23 cellular contexts compared by ENCODE assay signal in the genomic region with DNA sequence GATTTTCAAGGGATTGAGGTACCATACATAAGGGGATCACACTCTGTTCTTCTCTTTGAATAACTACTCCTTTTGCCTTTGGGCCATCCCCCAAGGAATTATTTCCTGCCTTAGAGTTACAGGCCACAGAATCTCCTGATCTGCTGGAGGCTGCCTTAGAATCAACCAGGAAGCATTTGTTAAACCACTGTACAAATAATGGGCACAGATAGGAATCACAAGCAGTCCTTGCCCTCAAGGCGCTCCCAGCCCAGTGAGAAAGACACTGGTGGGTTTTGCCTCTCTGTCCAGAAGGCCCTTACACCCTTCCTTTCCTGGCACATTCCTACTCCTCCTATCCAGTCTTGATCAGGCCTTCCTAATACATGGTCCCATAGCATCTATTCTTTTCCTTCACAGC. TPM values are rescaled to one million over a fixed set of nuclear protein-coding genes. Genes with fewer than 3 reads are reported as not detected.
DNase-seq lines count a peak whose midpoint lies in the region; ATAC-seq, FAIRE-seq and TF ChIP-seq lines count a peak whose summit lies in the region.
"Had no signal": no experiment of that assay in that cellular context is flagged by ENCODE, and none has a peak within 500 bp of the region (broad histone marks: within the 10 kb centered on the region; RNA-seq: fewer than 3 reads in every experiment).

No MANE protein-coding gene starts in this region.

- ATAC-seq in A549 (peak in 1 of 2 experiments; percentile 65; a peak in 3 of 6 replicates), Panc1 (peak; percentile 64; the same call in 1 of the 2 replicates), lower lobe of right lung (no peak)
- ATAC-seq: CD8-positive, alpha-beta T cell; GM23338; HepG2 had no signal

- CTCF ChIA-PET in A549 (lab: Yijun Ruan, JAX) (no interaction called here), Panc1 (lab: Charles Lee) (no interaction called here)

- peaks cover 13% of the 10 kb centered on the region for H3K36me3 Mint-ChIP-seq in mesothelial cell of epicardium

- H3K27ac Mint-ChIP-seq in mesothelial cell of epicardium: peak overlapping the region; percentile 11
- H3K27ac Mint-ChIP-seq: CD8-positive, alpha-beta T cell; GM23338; IgD-negative memory B cell had no signal

- H3K4me3 ChIP-seq in A549: no peak overlapping the region
- H3K4me3 ChIP-seq in Panc1 (ENCODE audit: low read depth in 2 of 2, low read length in 2 of 2): no peak overlapping the region
- H3K4me3 ChIP-seq in lower lobe of right lung: no peak overlapping the region
- no peak overlapping the region for H3K4me3 ChIP-seq in BE2C (ENCODE audit: low read depth, low read length)
- H3K4me3 ChIP-seq: BLaER1, GM23338 had no signal

- H3K4me1 ChIP-seq in A549 (peaks cover 13% of the 10 kb centered on the region), Panc1 (ENCODE audit: control insufficient read depth, insufficient read depth, low read length) (peaks cover 23% of the 10 kb centered on the region), lower lobe of right lung (peaks cover 13% of the 10 kb centered on the region), BE2C (no peaks in the 10 kb centered on the region)

- DNase-seq in A549 (ENCODE audit: low read depth in 1 of 2, low spot score in 1 of 2) (peak in 1 of 2 experiments; percentile 22), EL (peak; percentile 8), Panc1 (ENCODE audit: low read depth, low spot score) (no peak), mesothelial cell of epicardium (ENCODE audit: low spot score in 2 of 2, unreplicated experiment in 2 of 2) (no peak), HK-2 (ENCODE audit: unreplicated experiment) (no peak), lower lobe of right lung (no peak), HT-29 (ENCODE audit: low spot score) (no peak), BE2C (no peak)
- DNase-seq: AML-193; Calu3; CD8-positive, alpha-beta T cell; DMS79 treated with DMSO at 0.1 percent for 48 hours; HCEC 1CT; KBM-7 had no signal

- intact Hi-C loops in Panc1 (cut with micrococcal nuclease; ENCODE audit: unreplicated experiment): no loop called here
- intact Hi-C loops in lower lobe of right lung (cut with DNase I): no loop called here

- H3K9me3 ChIP-seq in A549 (no peaks in the 10 kb centered on the region), Panc1 (ENCODE audit: control insufficient read depth, insufficient read depth, low read depth, low read length) (no peaks in the 10 kb centered on the region), lower lobe of right lung (no peaks in the 10 kb centered on the region), BE2C (no peaks in the 10 kb centered on the region)

- no peak overlapping the region for H3K4me3 Mint-ChIP-seq in mesothelial cell of epicardium
- H3K4me3 Mint-ChIP-seq: CD8-positive, alpha-beta T cell; GM23338; IgD-negative memory B cell had no signal

- 84% methylated on average over 1 of the region's 1 CpG for WGBS in A549 (ENCODE audit: missing lambda C conversion rate)

- FAIRE-seq in A549 (lab: Jason Lieb, UNC): no peak
- FAIRE-seq: A204.1, G401.6, GM12891, GM19239, H54, HepG2 had no signal

- TF ChIP-seq EP300 in A549 (IDR thresholded peaks at IDR 0.05): no peak

- in situ Hi-C loops in Panc1 (cut with HindIII; ENCODE audit: low pct_unique_long_range_greater_than_20kb, low sequenced_read_pairs): no loop called here

- H3K36me3 ChIP-seq in Panc1 (ENCODE audit: control insufficient read depth, insufficient read depth, low read length) (no peaks in the 10 kb centered on the region), lower lobe of right lung (no peaks in the 10 kb centered on the region), BE2C (no peaks in the 10 kb centered on the region)

- no peak for TF ChIP-seq RAD21 in A549 (conservative IDR thresholded peaks at IDR 0.05 in 1 of 2, IDR thresholded peaks at IDR 0.05 in 1 of 2)

- H3K27ac ChIP-seq in A549 (0 out of 6 replicates have a peak overlapping the region, but pooled peaks of 1 of the 2 experiments have one; percentile 8), Panc1 (ENCODE audit: low read length) (no peak overlapping the region; the same call in 1 of the 2 replicates), lower lobe of right lung (no peak overlapping the region)
- H3K27ac ChIP-seq: BLaER1 had no signal

- TF ChIP-seq POLR2A in A549 (IDR thresholded peaks at IDR 0.05; ENCODE audit: low read length): no peak

- POLR2A ChIA-PET in A549 (lab: Yijun Ruan, JAX): no interaction called here
- POLR2A ChIA-PET in Panc1 (lab: Charles Lee): no interaction called here

- no peaks in the 10 kb centered on the region for H3K27me3 Mint-ChIP-seq in mesothelial cell of epicardium (ENCODE audit: low read depth)
- H3K27me3 Mint-ChIP-seq: IgD-negative memory B cell had no signal

- peaks cover 12% of the 10 kb centered on the region for H3K4me1 Mint-ChIP-seq in mesothelial cell of epicardium

- BruUV-seq in Panc1 (replicated peaks; lab: Mats Ljungman, UMichigan): no TSS peak

- H3K27me3 ChIP-seq in Panc1 (ENCODE audit: control insufficient read depth, insufficient read depth, low read length): no peaks in the 10 kb centered on the region
- H3K27me3 ChIP-seq in lower lobe of right lung (ENCODE audit: low read depth): no peaks in the 10 kb centered on the region
- H3K27me3 ChIP-seq in BE2C: no peaks in the 10 kb centered on the region
- H3K27me3 ChIP-seq: BLaER1 had no signal

- TF ChIP-seq CTCF in A549 (IDR thresholded peaks at IDR 0.05): no peak
- TF ChIP-seq CTCF in Panc1 (IDR thresholded peaks at IDR 0.05): no peak
- TF ChIP-seq CTCF in mesothelial cell of epicardium (IDR thresholded peaks at IDR 0.05; ENCODE audit: unreplicated experiment): no peak
- no peak for TF ChIP-seq CTCF in lower lobe of right lung (IDR thresholded peaks at IDR 0.05)
- TF ChIP-seq CTCF in BE2C (IDR thresholded peaks at IDR 0.05; ENCODE audit: low read depth, low read length): no peak

- H3K4me2 ChIP-seq in A549: 0 out of 3 replicates have a peak overlapping the region, but pooled peaks have one; percentile 8
- H3K4me2 ChIP-seq: BLaER1, GM23338 had no signal

- peaks cover 10% of the 10 kb centered on the region for H3K9me3 Mint-ChIP-seq in mesothelial cell of epicardium
- H3K9me3 Mint-ChIP-seq: CD8-positive, alpha-beta T cell; GM23338; IgD-negative memory B cell had no signal

TF ChIP-seq in A549, 52 proteins besides CTCF, POLR2A, EP300 and RAD21:
- TF ChIP-seq HOXB5 (CRISPR knock-in tag; IDR thresholded peaks at IDR 0.05): no peak
- TF ChIP-seq MYC (IDR thresholded peaks at IDR 0.05; ENCODE audit: borderline replicate concordance, low read length): no peak
- no peak for TF ChIP-seq JUNB (IDR thresholded peaks at IDR 0.05)
- TF ChIP-seq GATA3 (IDR thresholded peaks at IDR 0.05; ENCODE audit: borderline replicate concordance): no peak; the same call in 1 of the 2 replicates

RNA-seq across cellular contexts. Expression of a gene that starts 45.9 kb away (rescaled TPM):
- polyA plus RNA-seq in A549 (2011; rRNA removed) (24.2 and 39.7 TPM in 2 replicates), A549 (2017; fragmentation: RNase III; extraction: RNeasy Plus Mini Kit Qiagen cat#74134 plus additional on column Dnase treatment) (13.3 to 13.9 TPM (median 13.7 TPM) in 3 replicates)
- 6.0 and 8.9 TPM in 2 replicates for polyA plus RNA-seq in A549 (2012; cell fraction: cytosol; rRNA removed)
- 14.7 and 18.7 TPM in 2 replicates for polyA plus RNA-seq in A549 (2012; cell fraction: nucleus; rRNA removed)
- 40.8 and 50.5 TPM in 2 replicates for polyA minus RNA-seq in A549 (2011; rRNA and poly(A)+ RNA removed)
- total RNA-seq in Panc1 (2021; ENCODE audit: unreplicated experiment) (90.5 TPM), mesothelial cell of epicardium (74.7 to 77.5 TPM (median 75.6 TPM) in 3 replicates), lower lobe of right lung (50.8 TPM)
- polyA plus RNA-seq in Panc1 (2012; ENCODE audit: insufficient read length): 23.1 TPM
- 6.5 TPM in 2 replicates for total RNA-seq in HT-29 (2014; rRNA removed; shearing (Covaris generic))
- 8.7 TPM for polyA plus RNA-seq in BE2C (2012; ENCODE audit: insufficient read depth, insufficient read length, low read depth)
